ENCODE assay signal across 1 cellular context in the genomic region with DNA sequence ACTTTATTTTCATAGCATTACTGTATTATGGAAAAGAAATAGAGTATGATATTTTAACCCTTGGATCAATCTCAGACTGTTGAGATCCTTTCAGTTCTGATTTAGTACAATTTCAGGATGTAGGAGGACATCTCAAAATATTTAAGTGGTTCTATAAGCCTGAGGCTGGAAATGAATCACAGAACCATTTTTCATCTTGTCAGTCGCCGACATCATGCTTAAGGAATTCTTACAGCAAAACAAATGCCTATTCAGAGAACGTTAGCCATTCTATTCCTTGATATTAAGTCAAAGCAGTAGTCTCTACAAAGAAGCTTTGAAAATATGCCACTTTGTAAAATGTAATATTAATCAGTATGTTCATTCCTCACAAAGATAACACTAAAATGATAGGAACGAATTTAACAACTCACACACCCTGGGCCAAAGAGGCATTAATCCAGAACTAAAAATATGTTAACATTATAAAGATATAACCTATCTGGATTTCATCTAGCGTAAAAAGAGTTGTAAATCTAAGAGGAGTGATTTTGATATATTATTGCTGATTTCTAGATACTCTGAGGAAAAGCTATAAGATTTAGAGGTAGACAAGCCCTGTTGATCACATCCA.
TF ChIP-seq lines count a peak whose summit lies in the region.

No MANE protein-coding gene starts in this region.

TF ChIP-seq in GM23338, 12 proteins besides CTCF, POLR2A, EP300 and RAD21:
- TF ChIP-seq, protein P1, sequence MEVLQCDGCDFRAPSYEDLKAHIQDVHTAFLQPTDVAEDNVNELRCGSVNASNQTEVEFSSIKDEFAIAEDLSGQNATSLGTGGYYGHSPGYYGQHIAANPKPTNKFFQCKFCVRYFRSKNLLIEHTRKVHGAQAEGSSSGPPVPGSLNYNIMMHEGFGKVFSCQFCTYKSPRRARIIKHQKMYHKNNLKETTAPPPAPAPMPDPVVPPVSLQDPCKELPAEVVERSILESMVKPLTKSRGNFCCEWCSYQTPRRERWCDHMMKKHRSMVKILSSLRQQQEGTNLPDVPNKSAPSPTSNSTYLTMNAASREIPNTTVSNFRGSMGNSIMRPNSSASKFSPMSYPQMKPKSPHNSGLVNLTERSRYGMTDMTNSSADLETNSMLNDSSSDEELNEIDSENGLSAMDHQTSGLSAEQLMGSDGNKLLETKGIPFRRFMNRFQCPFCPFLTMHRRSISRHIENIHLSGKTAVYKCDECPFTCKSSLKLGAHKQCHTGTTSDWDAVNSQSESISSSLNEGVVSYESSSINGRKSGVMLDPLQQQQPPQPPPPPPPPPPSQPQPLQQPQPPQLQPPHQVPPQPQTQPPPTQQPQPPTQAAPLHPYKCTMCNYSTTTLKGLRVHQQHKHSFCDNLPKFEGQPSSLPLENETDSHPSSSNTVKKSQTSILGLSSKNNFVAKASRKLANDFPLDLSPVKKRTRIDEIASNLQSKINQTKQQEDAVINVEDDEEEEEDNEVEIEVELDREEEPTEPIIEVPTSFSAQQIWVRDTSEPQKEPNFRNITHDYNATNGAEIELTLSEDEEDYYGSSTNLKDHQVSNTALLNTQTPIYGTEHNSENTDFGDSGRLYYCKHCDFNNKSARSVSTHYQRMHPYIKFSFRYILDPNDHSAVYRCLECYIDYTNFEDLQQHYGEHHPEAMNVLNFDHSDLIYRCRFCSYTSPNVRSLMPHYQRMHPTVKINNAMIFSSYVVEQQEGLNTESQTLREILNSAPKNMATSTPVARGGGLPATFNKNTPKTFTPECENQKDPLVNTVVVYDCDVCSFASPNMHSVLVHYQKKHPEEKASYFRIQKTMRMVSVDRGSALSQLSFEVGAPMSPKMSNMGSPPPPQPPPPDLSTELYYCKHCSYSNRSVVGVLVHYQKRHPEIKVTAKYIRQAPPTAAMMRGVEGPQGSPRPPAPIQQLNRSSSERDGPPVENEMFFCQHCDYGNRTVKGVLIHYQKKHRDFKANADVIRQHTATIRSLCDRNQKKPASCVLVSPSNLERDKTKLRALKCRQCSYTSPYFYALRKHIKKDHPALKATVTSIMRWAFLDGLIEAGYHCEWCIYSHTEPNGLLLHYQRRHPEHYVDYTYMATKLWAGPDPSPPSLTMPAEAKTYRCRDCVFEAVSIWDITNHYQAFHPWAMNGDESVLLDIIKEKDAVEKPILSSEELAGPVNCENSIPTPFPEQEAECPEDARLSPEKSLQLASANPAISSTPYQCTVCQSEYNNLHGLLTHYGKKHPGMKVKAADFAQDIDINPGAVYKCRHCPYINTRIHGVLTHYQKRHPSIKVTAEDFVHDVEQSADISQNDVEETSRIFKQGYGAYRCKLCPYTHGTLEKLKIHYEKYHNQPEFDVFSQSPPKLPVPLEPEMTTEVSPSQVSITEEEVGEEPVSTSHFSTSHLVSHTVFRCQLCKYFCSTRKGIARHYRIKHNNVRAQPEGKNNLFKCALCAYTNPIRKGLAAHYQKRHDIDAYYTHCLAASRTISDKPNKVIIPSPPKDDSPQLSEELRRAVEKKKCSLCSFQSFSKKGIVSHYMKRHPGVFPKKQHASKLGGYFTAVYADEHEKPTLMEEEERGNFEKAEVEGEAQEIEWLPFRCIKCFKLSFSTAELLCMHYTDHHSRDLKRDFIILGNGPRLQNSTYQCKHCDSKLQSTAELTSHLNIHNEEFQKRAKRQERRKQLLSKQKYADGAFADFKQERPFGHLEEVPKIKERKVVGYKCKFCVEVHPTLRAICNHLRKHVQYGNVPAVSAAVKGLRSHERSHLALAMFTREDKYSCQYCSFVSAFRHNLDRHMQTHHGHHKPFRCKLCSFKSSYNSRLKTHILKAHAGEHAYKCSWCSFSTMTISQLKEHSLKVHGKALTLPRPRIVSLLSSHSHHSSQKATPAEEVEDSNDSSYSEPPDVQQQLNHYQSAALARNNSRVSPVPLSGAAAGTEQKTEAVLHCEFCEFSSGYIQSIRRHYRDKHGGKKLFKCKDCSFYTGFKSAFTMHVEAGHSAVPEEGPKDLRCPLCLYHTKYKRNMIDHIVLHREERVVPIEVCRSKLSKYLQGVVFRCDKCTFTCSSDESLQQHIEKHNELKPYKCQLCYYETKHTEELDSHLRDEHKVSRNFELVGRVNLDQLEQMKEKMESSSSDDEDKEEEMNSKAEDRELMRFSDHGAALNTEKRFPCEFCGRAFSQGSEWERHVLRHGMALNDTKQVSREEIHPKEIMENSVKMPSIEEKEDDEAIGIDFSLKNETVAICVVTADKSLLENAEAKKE (CRISPR knock-in tag; IDR thresholded peaks at IDR 0.05) = no peak
- no peak for TF ChIP-seq JUNB (IDR thresholded peaks at IDR 0.05; ENCODE audit: unreplicated experiment)
